Comparison of ENCODE assay signal across 1 cellular context in the genomic region with DNA sequence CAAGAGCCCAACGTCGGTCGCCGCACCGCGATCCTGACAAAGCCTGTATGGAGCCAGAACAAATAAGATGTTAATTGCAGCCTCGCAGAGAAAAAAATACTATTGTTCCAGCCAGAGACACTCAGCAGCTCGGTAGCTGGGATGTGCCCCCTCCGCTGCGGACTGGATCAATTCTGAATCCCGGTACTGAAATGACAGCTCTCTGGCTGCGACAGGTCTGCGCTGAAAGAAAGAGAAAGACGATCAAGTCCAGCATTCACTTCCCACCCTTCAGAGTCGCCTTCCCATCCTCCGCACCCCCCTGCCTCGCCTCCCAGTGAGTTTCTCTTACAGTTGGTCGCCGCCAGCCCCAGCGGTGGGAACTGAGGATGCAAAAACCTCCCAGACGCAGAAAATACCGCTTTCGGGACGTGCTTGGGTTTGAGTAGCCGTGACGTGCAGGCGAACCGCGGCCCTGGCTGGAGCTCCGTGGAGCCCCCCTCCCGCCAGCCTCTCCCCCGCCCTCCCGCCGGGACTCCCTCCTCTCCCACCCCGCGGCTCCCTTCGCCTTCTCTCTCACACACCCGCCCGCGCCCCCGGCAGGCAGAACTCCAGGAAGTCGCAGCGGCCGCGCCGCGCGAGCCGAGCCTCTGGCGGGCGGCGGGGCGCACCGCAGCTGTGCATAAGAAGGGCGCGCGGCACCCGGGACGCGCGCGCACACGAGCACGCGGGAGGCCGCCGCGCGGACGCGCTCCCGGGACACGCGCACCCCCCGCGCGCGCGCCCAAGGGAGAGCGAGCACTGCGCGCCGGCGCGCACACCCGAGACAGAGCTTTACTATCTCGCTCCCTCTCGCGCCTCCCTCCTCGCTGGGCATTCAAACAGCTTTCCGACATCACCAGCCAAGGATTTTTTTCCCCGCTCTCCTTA.
TF ChIP-seq lines count a peak whose summit lies in the region.

A gene (plus strand): TSS at position 780 of the 909 bp plus-strand sequence. CDS start 3,394 bp downstream, outside the sequence.

TF ChIP-seq in K562, 482 proteins besides CTCF, POLR2A, EP300 and RAD21 (continued from another document and continues in another):
- TF ChIP-seq, protein P1, sequence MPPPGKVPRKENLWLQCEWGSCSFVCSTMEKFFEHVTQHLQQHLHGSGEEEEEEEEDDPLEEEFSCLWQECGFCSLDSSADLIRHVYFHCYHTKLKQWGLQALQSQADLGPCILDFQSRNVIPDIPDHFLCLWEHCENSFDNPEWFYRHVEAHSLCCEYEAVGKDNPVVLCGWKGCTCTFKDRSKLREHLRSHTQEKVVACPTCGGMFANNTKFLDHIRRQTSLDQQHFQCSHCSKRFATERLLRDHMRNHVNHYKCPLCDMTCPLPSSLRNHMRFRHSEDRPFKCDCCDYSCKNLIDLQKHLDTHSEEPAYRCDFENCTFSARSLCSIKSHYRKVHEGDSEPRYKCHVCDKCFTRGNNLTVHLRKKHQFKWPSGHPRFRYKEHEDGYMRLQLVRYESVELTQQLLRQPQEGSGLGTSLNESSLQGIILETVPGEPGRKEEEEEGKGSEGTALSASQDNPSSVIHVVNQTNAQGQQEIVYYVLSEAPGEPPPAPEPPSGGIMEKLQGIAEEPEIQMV (tag; conservative IDR thresholded peaks at IDR 0.05; ENCODE audit: low read depth): no peak
- TF ChIP-seq, protein P2, sequence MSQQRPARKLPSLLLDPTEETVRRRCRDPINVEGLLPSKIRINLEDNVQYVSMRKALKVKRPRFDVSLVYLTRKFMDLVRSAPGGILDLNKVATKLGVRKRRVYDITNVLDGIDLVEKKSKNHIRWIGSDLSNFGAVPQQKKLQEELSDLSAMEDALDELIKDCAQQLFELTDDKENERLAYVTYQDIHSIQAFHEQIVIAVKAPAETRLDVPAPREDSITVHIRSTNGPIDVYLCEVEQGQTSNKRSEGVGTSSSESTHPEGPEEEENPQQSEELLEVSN (IDR thresholded peaks at IDR 0.05; ENCODE audit: borderline replicate concordance in 1 of 2, extremely low read depth in 1 of 2, insufficient read depth in 1 of 2, insufficient read length in 1 of 2, low read depth in 1 of 2, low read length in 1 of 2, poor library complexity in 1 of 2, severe bottlenecking in 1 of 2): peak in 1 of 2 experiments; percentile 68
- TF ChIP-seq, protein P3, sequence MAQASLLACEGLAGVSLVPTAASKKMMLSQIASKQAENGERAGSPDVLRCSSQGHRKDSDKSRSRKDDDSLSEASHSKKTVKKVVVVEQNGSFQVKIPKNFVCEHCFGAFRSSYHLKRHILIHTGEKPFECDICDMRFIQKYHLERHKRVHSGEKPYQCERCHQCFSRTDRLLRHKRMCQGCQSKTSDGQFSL (CRISPR knock-in tag; IDR thresholded peaks at IDR 0.05): peak; percentile 63
- TF ChIP-seq, protein P3 (tag; IDR thresholded peaks at IDR 0.05): 0 out of 4 replicates have a peak, but pooled peaks of 1 of the 2 experiments have one; percentile 44
- TF ChIP-seq SMAD2 (IDR thresholded peaks at IDR 0.05; ENCODE audit: low read depth, low read length) (no peak), TGIF2 (CRISPR knock-in tag; IDR thresholded peaks at IDR 0.05) (no peak), ELF4 (CRISPR knock-in tag; IDR thresholded peaks at IDR 0.05) (no peak), RB1 (IDR thresholded peaks at IDR 0.05; ENCODE audit: low read depth) (peak; percentile 94), C11orf30 (IDR thresholded peaks at IDR 0.05; ENCODE audit: low read depth) (no peak), CHD1 (IDR thresholded peaks at IDR 0.05; ENCODE audit: low read length) (peak; percentile 13), PHF8 (IDR thresholded peaks at IDR 0.05; ENCODE audit: borderline replicate concordance, low read length) (peak; percentile 36; the same call in 1 of the 2 replicates), SIN3B (IDR thresholded peaks at IDR 0.05; ENCODE audit: low read depth) (0 out of 2 replicates have a peak, but pooled peaks have one; percentile 27), ZNF212 (CRISPR knock-in tag; IDR thresholded peaks at IDR 0.05) (no peak), TAF9B (IDR thresholded peaks at IDR 0.05; ENCODE audit: partially characterized antibody) (no peak), TBP (optimal IDR thresholded peaks at IDR 0.05; ENCODE audit: low read depth, low read length) (peak; percentile 65), ZNF354B (CRISPR knock-in tag; IDR thresholded peaks at IDR 0.05) (no peak), MBD2 (IDR thresholded peaks at IDR 0.05; ENCODE audit: borderline replicate concordance, low read depth) (no peak), ERF (CRISPR knock-in tag; IDR thresholded peaks at IDR 0.05) (0 out of 2 replicates have a peak, but pooled peaks have one; percentile 31), E2F3 (CRISPR knock-in tag; IDR thresholded peaks at IDR 0.05) (peak; percentile 50; the same call in 1 of the 2 replicates), TCF7L2 (IDR thresholded peaks at IDR 0.05; ENCODE audit: low read depth, low read length) (no peak), ZZZ3 (IDR thresholded peaks at IDR 0.05) (no peak), NR2C2 (CRISPR knock-in tag; IDR thresholded peaks at IDR 0.05) (no peak), NR2C2 (tag; IDR thresholded peaks at IDR 0.05) (peak; percentile 30; the same call in 1 of the 2 replicates), KLF13 (tag; IDR thresholded peaks at IDR 0.05; ENCODE audit: borderline replicate concordance, low read depth) (no peak), RBM22 (IDR thresholded peaks at IDR 0.05; ENCODE audit: low read depth, low read length, poor library complexity, severe bottlenecking) (no peak), EWSR1 (IDR thresholded peaks at IDR 0.05; ENCODE audit: borderline replicate concordance, low read depth, partially characterized antibody) (no peak), SMAD4 (CRISPR knock-in tag; conservative IDR thresholded peaks at IDR 0.05) (peak; percentile 96), ZBED1 (IDR thresholded peaks at IDR 0.05) (no peak), DDX20 (tag; IDR thresholded peaks at IDR 0.05; ENCODE audit: low read depth) (no peak), HSF4 (CRISPR knock-in tag; IDR thresholded peaks at IDR 0.05; ENCODE audit: borderline replicate concordance) (peak; percentile 79; the same call in 1 of the 2 replicates), ZNF175 (CRISPR knock-in tag; IDR thresholded peaks at IDR 0.05; ENCODE audit: low read depth) (peak; percentile 99), MEIS2 (IDR thresholded peaks at IDR 0.05; ENCODE audit: partially characterized antibody) (peak; percentile 24), SP1 (CRISPR knock-in tag; IDR thresholded peaks at IDR 0.05) (no peak), NONO (IDR thresholded peaks at IDR 0.05; ENCODE audit: low read depth in 2 of 2, low read length in 1 of 2) (peak in 1 of 2 experiments; percentile 84; a peak in 1 of 4 replicates), CBX8 (IDR thresholded peaks at IDR 0.05; ENCODE audit: borderline replicate concordance, extremely low read depth, low read depth, low read length, poor library complexity, severe bottlenecking) (no peak), ZNF644 (tag; IDR thresholded peaks at IDR 0.05; ENCODE audit: low read depth) (peak; percentile 99), ZNF584 (CRISPR knock-in tag; IDR thresholded peaks at IDR 0.05; ENCODE audit: low read depth) (peak; percentile 97), SMARCA5 (IDR thresholded peaks at IDR 0.05) (no peak), NEUROD1 (IDR thresholded peaks at IDR 0.05; ENCODE audit: borderline replicate concordance, low read depth, low read length, partially characterized antibody) (no peak), TRIM28 (IDR thresholded peaks at IDR 0.05) (no peak), SP2 (IDR thresholded peaks at IDR 0.05; ENCODE audit: extremely low read depth, low read depth, low read length, poor library complexity, severe bottlenecking) (no peak)
- TF ChIP-seq, protein P4, sequence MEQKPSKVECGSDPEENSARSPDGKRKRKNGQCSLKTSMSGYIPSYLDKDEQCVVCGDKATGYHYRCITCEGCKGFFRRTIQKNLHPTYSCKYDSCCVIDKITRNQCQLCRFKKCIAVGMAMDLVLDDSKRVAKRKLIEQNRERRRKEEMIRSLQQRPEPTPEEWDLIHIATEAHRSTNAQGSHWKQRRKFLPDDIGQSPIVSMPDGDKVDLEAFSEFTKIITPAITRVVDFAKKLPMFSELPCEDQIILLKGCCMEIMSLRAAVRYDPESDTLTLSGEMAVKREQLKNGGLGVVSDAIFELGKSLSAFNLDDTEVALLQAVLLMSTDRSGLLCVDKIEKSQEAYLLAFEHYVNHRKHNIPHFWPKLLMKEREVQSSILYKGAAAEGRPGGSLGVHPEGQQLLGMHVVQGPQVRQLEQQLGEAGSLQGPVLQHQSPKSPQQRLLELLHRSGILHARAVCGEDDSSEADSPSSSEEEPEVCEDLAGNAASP (IDR thresholded peaks at IDR 0.05): no peak
- TF ChIP-seq, protein P5, sequence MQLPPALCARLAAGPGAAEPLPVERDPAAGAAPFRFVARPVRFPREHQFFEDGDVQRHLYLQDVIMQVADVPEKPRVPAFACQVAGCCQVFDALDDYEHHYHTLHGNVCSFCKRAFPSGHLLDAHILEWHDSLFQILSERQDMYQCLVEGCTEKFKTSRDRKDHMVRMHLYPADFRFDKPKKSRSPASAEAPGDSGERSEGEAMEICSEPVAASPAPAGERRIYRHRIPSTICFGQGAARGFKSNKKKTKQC (CRISPR knock-in tag; IDR thresholded peaks at IDR 0.05): no peak
- TF ChIP-seq, protein P6, sequence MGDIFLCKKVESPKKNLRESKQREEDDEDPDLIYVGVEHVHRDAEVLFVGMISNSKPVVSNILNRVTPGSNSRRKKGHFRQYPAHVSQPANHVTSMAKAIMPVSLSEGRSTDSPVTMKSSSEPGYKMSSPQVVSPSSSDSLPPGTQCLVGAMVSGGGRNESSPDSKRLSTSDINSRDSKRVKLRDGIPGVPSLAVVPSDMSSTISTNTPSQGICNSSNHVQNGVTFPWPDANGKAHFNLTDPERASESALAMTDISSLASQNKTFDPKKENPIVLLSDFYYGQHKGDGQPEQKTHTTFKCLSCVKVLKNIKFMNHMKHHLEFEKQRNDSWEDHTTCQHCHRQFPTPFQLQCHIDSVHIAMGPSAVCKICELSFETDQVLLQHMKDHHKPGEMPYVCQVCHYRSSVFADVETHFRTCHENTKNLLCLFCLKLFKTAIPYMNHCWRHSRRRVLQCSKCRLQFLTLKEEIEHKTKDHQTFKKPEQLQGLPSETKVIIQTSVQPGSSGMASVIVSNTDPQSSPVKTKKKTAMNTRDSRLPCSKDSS (IDR thresholded peaks at IDR 0.05; ENCODE audit: low read depth, partially characterized antibody): no peak
- TF ChIP-seq, protein P7, sequence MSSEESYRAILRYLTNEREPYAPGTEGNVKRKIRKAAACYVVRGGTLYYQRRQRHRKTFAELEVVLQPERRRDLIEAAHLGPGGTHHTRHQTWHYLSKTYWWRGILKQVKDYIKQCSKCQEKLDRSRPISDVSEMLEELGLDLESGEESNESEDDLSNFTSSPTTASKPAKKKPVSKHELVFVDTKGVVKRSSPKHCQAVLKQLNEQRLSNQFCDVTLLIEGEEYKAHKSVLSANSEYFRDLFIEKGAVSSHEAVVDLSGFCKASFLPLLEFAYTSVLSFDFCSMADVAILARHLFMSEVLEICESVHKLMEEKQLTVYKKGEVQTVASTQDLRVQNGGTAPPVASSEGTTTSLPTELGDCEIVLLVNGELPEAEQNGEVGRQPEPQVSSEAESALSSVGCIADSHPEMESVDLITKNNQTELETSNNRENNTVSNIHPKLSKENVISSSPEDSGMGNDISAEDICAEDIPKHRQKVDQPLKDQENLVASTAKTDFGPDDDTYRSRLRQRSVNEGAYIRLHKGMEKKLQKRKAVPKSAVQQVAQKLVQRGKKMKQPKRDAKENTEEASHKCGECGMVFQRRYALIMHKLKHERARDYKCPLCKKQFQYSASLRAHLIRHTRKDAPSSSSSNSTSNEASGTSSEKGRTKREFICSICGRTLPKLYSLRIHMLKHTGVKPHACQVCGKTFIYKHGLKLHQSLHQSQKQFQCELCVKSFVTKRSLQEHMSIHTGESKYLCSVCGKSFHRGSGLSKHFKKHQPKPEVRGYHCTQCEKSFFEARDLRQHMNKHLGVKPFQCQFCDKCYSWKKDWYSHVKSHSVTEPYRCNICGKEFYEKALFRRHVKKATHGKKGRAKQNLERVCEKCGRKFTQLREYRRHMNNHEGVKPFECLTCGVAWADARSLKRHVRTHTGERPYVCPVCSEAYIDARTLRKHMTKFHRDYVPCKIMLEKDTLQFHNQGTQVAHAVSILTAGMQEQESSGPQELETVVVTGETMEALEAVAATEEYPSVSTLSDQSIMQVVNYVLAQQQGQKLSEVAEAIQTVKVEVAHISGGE (CRISPR knock-in tag; IDR thresholded peaks at IDR 0.05): peak in 1 of 3 experiments; percentile 92; a peak in 2 of 6 replicates
- TF ChIP-seq, protein P8, sequence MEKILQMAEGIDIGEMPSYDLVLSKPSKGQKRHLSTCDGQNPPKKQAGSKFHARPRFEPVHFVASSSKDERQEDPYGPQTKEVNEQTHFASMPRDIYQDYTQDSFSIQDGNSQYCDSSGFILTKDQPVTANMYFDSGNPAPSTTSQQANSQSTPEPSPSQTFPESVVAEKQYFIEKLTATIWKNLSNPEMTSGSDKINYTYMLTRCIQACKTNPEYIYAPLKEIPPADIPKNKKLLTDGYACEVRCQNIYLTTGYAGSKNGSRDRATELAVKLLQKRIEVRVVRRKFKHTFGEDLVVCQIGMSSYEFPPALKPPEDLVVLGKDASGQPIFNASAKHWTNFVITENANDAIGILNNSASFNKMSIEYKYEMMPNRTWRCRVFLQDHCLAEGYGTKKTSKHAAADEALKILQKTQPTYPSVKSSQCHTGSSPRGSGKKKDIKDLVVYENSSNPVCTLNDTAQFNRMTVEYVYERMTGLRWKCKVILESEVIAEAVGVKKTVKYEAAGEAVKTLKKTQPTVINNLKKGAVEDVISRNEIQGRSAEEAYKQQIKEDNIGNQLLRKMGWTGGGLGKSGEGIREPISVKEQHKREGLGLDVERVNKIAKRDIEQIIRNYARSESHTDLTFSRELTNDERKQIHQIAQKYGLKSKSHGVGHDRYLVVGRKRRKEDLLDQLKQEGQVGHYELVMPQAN (IDR thresholded peaks at IDR 0.05; ENCODE audit: borderline replicate concordance): no peak
- TF ChIP-seq, protein P9, sequence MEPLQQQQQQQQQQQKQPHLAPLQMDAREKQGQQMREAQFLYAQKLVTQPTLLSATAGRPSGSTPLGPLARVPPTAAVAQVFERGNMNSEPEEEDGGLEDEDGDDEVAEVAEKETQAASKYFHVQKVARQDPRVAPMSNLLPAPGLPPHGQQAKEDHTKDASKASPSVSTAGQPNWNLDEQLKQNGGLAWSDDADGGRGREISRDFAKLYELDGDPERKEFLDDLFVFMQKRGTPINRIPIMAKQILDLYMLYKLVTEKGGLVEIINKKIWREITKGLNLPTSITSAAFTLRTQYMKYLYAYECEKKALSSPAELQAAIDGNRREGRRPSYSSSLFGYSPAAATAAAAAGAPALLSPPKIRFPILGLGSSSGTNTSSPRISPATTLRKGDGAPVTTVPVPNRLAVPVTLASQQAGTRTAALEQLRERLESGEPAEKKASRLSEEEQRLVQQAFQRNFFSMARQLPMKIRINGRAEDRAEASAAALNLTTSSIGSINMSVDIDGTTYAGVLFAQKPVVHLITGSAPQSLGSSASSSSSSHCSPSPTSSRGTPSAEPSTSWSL (CRISPR knock-in tag; IDR thresholded peaks at IDR 0.05; ENCODE audit: borderline replicate concordance): no peak; the same call in 1 of the 2 replicates
